In the genomic region with DNA sequence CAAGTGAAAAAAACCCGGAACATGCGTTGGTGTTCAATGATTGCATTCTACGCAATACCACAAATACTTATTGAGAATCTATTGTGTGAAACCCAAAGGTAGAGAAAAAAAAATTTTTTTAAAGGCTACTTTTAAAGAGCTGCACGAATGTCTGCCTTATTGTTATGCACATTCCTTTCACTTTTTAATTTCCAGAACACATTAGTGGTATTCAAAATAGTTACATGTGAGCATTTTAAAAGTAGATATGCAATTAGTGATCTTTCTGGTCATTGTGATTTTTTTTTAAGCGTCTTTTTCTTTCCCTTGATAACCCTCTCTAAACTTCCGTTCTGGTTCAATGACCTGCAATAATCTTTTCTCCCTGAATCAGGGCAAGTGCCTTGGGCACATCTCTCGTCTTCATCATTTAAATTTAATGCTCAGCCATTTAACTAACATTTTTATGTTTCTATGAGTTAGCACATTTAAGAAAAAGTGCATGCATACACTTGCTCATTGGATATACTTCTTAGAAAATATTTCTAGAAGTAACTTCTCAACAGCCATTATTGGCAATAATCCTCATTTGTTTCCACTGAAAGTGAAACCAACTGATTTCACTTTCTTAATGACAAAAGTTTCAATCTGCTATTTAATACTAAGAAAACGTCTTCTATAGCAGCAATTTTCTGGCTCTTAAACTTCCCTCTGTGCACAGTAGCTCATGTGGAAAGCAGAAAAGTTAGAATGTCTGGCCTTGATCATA, we compare ENCODE assay signal across 9 cellular contexts.
DNase-seq lines count a peak whose midpoint lies in the region; ATAC-seq and TF ChIP-seq lines count a peak whose summit lies in the region.
"Had no signal": no experiment of that assay in that cellular context is flagged by ENCODE, and none has a peak within 500 bp of the region (broad histone marks: within the 10 kb centered on the region; RNA-seq: fewer than 3 reads in every experiment).

No MANE protein-coding gene starts in this region.

- intact Hi-C loops in MCF 10A (cut with micrococcal nuclease) = no loop called here

- peak overlapping the region in 3 of 5 donors; percentile 12 to 57 (median 41) for H3K9ac ChIP-seq in subcutaneous abdominal adipose tissue (ENCODE audit: low read length in 5 of 5)

- peaks cover 6% of the 10 kb centered on the region for H3K4me1 Mint-ChIP-seq in MCF 10A (ENCODE audit: insufficient read depth, unreplicated experiment)

- H3K4me3 ChIP-seq in subcutaneous abdominal adipose tissue (ENCODE audit: low read depth in 1 of 5, low read length in 5 of 5) (peak overlapping the region; percentile 52 to 77 (median 61)), upper lobe of left lung (peak overlapping the region in 1 of 4 donors; percentile 17)

- peak overlapping the region; percentile 8 for H3K27ac Mint-ChIP-seq in MCF 10A (ENCODE audit: low read depth, unreplicated experiment)
- H3K27ac Mint-ChIP-seq: activated naive CD8-positive, alpha-beta T cell had no signal

- no peak overlapping the region for H3K27ac ChIP-seq in subcutaneous abdominal adipose tissue (ENCODE audit: low read depth, low read length)
- H3K27ac ChIP-seq in upper lobe of left lung = no peak overlapping the region

- no peaks in the 10 kb centered on the region for H3K36me3 Mint-ChIP-seq in MCF 10A (ENCODE audit: insufficient read depth, unreplicated experiment)
- H3K36me3 Mint-ChIP-seq: activated naive CD8-positive, alpha-beta T cell had no signal

- POLR2A ChIA-PET in MCF 10A (lab: Yijun Ruan, JAX) = no interaction called here

- no peaks in the 10 kb centered on the region for H3K9me3 Mint-ChIP-seq in MCF 10A (ENCODE audit: unreplicated experiment)

- H3K27me3 Mint-ChIP-seq in MCF 10A (ENCODE audit: insufficient read depth, unreplicated experiment) = no peaks in the 10 kb centered on the region

- no peak for TF ChIP-seq EP300 in upper lobe of left lung (IDR thresholded peaks at IDR 0.05)

- BruUV-seq in MCF 10A (replicated peaks; lab: Mats Ljungman, UMichigan) = no TSS peak

- H3K9me3 ChIP-seq in subcutaneous abdominal adipose tissue (ENCODE audit: control insufficient read depth in 5 of 5, low read length in 5 of 5) = no peaks in the 10 kb centered on the region
- no peaks in the 10 kb centered on the region for H3K9me3 ChIP-seq in upper lobe of left lung

- CTCF ChIA-PET in MCF 10A (lab: Yijun Ruan, JAX) = interaction anchor here (0.7 to 0.8 kb wide), 2 partner anchors 35 to 88 kb away, joined by 3 read pairs; no protein-coding TSS in a partner anchor

- DNase-seq in MCF 10A (ENCODE audit: unreplicated experiment) (no peak), mesenteric fat pad (ENCODE audit: low spot score) (no peak), NCI-H2227 (lab: John Stamatoyannopoulos, UW; ENCODE audit: unreplicated experiment) (no peak), upper lobe of left lung (no peak)
- DNase-seq: Kasumi-1 had no signal

- peak overlapping the region; percentile 8 for H3K4me3 Mint-ChIP-seq in MCF 10A (ENCODE audit: unreplicated experiment)
- H3K4me3 Mint-ChIP-seq: activated naive CD8-positive, alpha-beta T cell had no signal

- H3K27me3 ChIP-seq in subcutaneous abdominal adipose tissue (ENCODE audit: control insufficient read depth in 5 of 5, insufficient read depth in 4 of 5, low read length in 5 of 5) (peaks cover 0 to 4% (median 0%) of the 10 kb centered on the region in 5 donors), upper lobe of left lung (no peaks in the 10 kb centered on the region)

- WGBS in upper lobe of left lung, 2 donors = 63 to 70% methylated on average over 8 of the region's 8 CpGs

- TF ChIP-seq CTCF in MCF 10A (IDR thresholded peaks at IDR 0.05; ENCODE audit: unreplicated experiment) (no peak), upper lobe of left lung (IDR thresholded peaks at IDR 0.05) (no peak)

- H3K4me1 ChIP-seq in subcutaneous abdominal adipose tissue (ENCODE audit: control insufficient read depth in 5 of 5, insufficient read depth in 5 of 5, low read length in 5 of 5) (peaks cover 0 to 3% (median 0%) of the 10 kb centered on the region in 5 donors), upper lobe of left lung (no peaks in the 10 kb centered on the region)

- peak; percentile 60 for ATAC-seq in GM19328 (IDR thresholded peaks at IDR 0.05; ENCODE audit: unreplicated experiment)
- peak; percentile 86 for ATAC-seq in HG02973 (IDR thresholded peaks at IDR 0.05; ENCODE audit: unreplicated experiment)
- ATAC-seq in upper lobe of left lung (ENCODE audit: low FRiP score in 2 of 2) = no peak

- no peak for TF ChIP-seq POLR2A in upper lobe of left lung (IDR thresholded peaks at IDR 0.05)

- H3K36me3 ChIP-seq in subcutaneous abdominal adipose tissue (ENCODE audit: control insufficient read depth in 5 of 5, insufficient read depth in 5 of 5, low read length in 5 of 5) = no peaks in the 10 kb centered on the region
- no peaks in the 10 kb centered on the region for H3K36me3 ChIP-seq in upper lobe of left lung

Comparison
In these comparisons a context has a peak if more than half of its experiments do, and no peak if none do; other contexts are left out.
1. ATAC-seq: peak in GM19328 (single experiment) and HG02973 (single experiment); none in upper lobe of left lung (0 of 2).